ENCODE assay signal across 39 cellular contexts in genomic region chr11:131481317-131481716, GRCh38.
A peak's percentile ranks its signal among the peaks of the same experiment; 100 is the strongest.
DNase-seq lines count a peak whose midpoint lies in the region; ATAC-seq and TF ChIP-seq lines count a peak whose summit lies in the region.
"Had no signal": no experiment of that assay in that cellular context is flagged by ENCODE, and none has a peak within 500 bp of the region (broad histone marks: within the 10 kb centered on the region; RNA-seq: fewer than 3 reads in every experiment).

No MANE protein-coding gene starts in this region.

- H3K36me3 ChIP-seq in right atrium auricular region (no peaks in the 10 kb centered on the region), neuronal stem cell (replicated peaks in 1 of 2; ENCODE audit: control insufficient read depth in 2 of 2, insufficient read depth in 2 of 2, low read length in 2 of 2) (no peaks in the 10 kb centered on the region), upper lobe of right lung (no peaks in the 10 kb centered on the region), GM23338 (ENCODE audit: insufficient read depth) (no peaks in the 10 kb centered on the region)
- H3K36me3 ChIP-seq: heart left ventricle, thoracic aorta, vagina had no signal

- no CpG with 5 or more reads among the region's 2 CpGs for WGBS in neuronal stem cell (ENCODE audit: extremely low coverage in 2 of 2, insufficient read length in 2 of 2, insufficient replicate concordance in 1 of 2), 2 donors

- no peak overlapping the region for H2BK15ac ChIP-seq in neuronal stem cell (ENCODE audit: low read length)

- H3K27ac ChIP-seq in right atrium auricular region = no peak overlapping the region
- H3K27ac ChIP-seq in neuronal stem cell (replicated peaks; ENCODE audit: low read length) = no peak overlapping the region
- no peak overlapping the region for H3K27ac ChIP-seq in upper lobe of right lung
- no peak overlapping the region for H3K27ac ChIP-seq in coronary artery
- no peak overlapping the region for H3K27ac ChIP-seq in GM23338 (ENCODE audit: low read depth)
- H3K27ac ChIP-seq: heart left ventricle, thoracic aorta, vagina had no signal

- peaks cover 6% of the 10 kb centered on the region for H3K27me3 Mint-ChIP-seq in brain
- H3K27me3 Mint-ChIP-seq in mesothelial cell of epicardium (ENCODE audit: low read depth) = peaks cover 20% of the 10 kb centered on the region
- no peaks in the 10 kb centered on the region for H3K27me3 Mint-ChIP-seq in GM23338 (ENCODE audit: insufficient read depth, low read depth, poor library complexity)
- H3K27me3 Mint-ChIP-seq: activated CD4-positive, alpha-beta T cell treated with anti-CD3 and anti-CD28 coated beads, Interleukin-2, amount 10 ng/mL, durations not matched to agents 7 days and 5 days; activated T-cell treated with anti-CD3 and anti-CD28 coated beads, Interleukin-2, amount 50 U/mL, for 24 hours; CD4-positive, CD25-positive, alpha-beta regulatory T cell; central memory CD8-positive, alpha-beta T cell; dendritic cell treated with granulocyte-macrophage colony-stimulating factor and Interleukin-4, amounts not matched to agents 40 ng/mL and 50 ng/mL, for 4 days; stimulated activated naive CD8-positive, alpha-beta T cell treated with anti-CD3 and anti-CD28 coated beads, Interleukin-15, amount 100 ng/mL, for 72 hours had no signal

- no peak overlapping the region for H2BK12ac ChIP-seq in neuronal stem cell (ENCODE audit: low read length)

- TF ChIP-seq CTCF in right atrium auricular region (IDR thresholded peaks at IDR 0.05) (no peak), brain (conservative IDR thresholded peaks at IDR 0.05) (no peak), upper lobe of right lung (IDR thresholded peaks at IDR 0.05) (no peak), mesothelial cell of epicardium (IDR thresholded peaks at IDR 0.05; ENCODE audit: unreplicated experiment) (no peak), coronary artery (IDR thresholded peaks at IDR 0.05) (no peak), GM23338 (conservative IDR thresholded peaks at IDR 0.05; ENCODE audit: low read depth in 2 of 2) (no peak)

- H3K79me2 ChIP-seq in GM23338 (replicated peaks; ENCODE audit: insufficient read depth) = no peaks in the 10 kb centered on the region

- H4K8ac ChIP-seq in neuronal stem cell (ENCODE audit: low read depth, low read length) = no peak overlapping the region

- no peaks in the 10 kb centered on the region for H3K27me3 ChIP-seq in right atrium auricular region
- H3K27me3 ChIP-seq in neuronal stem cell (ENCODE audit: control insufficient read depth in 3 of 3, insufficient read depth in 3 of 3, low read depth in 1 of 3, low read length in 3 of 3) = no peaks in the 10 kb centered on the region
- peaks cover 5% of the 10 kb centered on the region for H3K27me3 ChIP-seq in upper lobe of right lung
- H3K27me3 ChIP-seq in GM23338 (ENCODE audit: insufficient read depth) = no peaks in the 10 kb centered on the region
- H3K27me3 ChIP-seq: vagina had no signal

- H3K4me1 Mint-ChIP-seq in brain = peaks cover 59% of the 10 kb centered on the region
- H3K4me1 Mint-ChIP-seq in mesothelial cell of epicardium = no peaks in the 10 kb centered on the region
- peaks cover 10% of the 10 kb centered on the region for H3K4me1 Mint-ChIP-seq in GM23338
- H3K4me1 Mint-ChIP-seq: activated CD4-positive, alpha-beta T cell treated with anti-CD3 and anti-CD28 coated beads, Interleukin-2, amount 10 ng/mL, durations not matched to agents 7 days and 5 days; activated naive CD8-positive, alpha-beta T cell treated with anti-CD3 and anti-CD28 coated beads for 36 hours; CD4-positive, CD25-positive, alpha-beta regulatory T cell; central memory CD8-positive, alpha-beta T cell; natural killer cell; stimulated activated naive CD8-positive, alpha-beta T cell treated with anti-CD3 and anti-CD28 coated beads, Interleukin-15, amount 100 ng/mL, for 72 hours had no signal

- H3K79me1 ChIP-seq in neuronal stem cell (ENCODE audit: low read depth, low read length) = no peaks in the 10 kb centered on the region

- H3K9me3 Mint-ChIP-seq in brain (no peaks in the 10 kb centered on the region), mesothelial cell of epicardium (no peaks in the 10 kb centered on the region), GM23338 (no peaks in the 10 kb centered on the region)
- H3K9me3 Mint-ChIP-seq: activated CD4-positive, alpha-beta T cell treated with anti-CD3 and anti-CD28 coated beads, Interleukin-2, amount 10 ng/mL, durations not matched to agents 7 days and 5 days; activated naive CD8-positive, alpha-beta T cell treated with anti-CD3 and anti-CD28 coated beads for 36 hours; activated T-cell treated with anti-CD3 and anti-CD28 coated beads, Interleukin-2, amount 50 U/mL, for 24 hours; dendritic cell treated with granulocyte-macrophage colony-stimulating factor and Interleukin-4, amounts not matched to agents 40 ng/mL and 50 ng/mL, for 4 days; HFFc6; WTC11 had no signal

- H3K36me3 Mint-ChIP-seq in brain (no peaks in the 10 kb centered on the region), mesothelial cell of epicardium (no peaks in the 10 kb centered on the region), GM23338 (ENCODE audit: low read depth) (no peaks in the 10 kb centered on the region)
- H3K36me3 Mint-ChIP-seq: activated naive CD8-positive, alpha-beta T cell treated with anti-CD3 and anti-CD28 coated beads for 36 hours; CD4-positive, CD25-positive, alpha-beta regulatory T cell; natural killer cell; WTC11 had no signal

- H3K4me1 ChIP-seq in right atrium auricular region (no peaks in the 10 kb centered on the region), neuronal stem cell (ENCODE audit: control insufficient read depth in 2 of 2, insufficient read depth in 1 of 2, low read depth in 1 of 2, low read length in 2 of 2) (peaks cover 0 to 19% of the 10 kb centered on the region in 2 donors), upper lobe of right lung (no peaks in the 10 kb centered on the region), GM23338 (ENCODE audit: insufficient read depth) (no peaks in the 10 kb centered on the region)
- H3K4me1 ChIP-seq: heart left ventricle, vagina had no signal

- peak overlapping the region; percentile 35 for H3K18ac ChIP-seq in neuronal stem cell (ENCODE audit: low read length)

- no peak overlapping the region for H3K4me3 Mint-ChIP-seq in brain
- H3K4me3 Mint-ChIP-seq in mesothelial cell of epicardium = no peak overlapping the region
- no peak overlapping the region for H3K4me3 Mint-ChIP-seq in GM23338
- H3K4me3 Mint-ChIP-seq: activated CD4-positive, alpha-beta T cell treated with anti-CD3 and anti-CD28 coated beads, Interleukin-2, amount 10 ng/mL, durations not matched to agents 7 days and 5 days; activated naive CD8-positive, alpha-beta T cell treated with anti-CD3 and anti-CD28 coated beads for 36 hours; activated T-cell treated with anti-CD3 and anti-CD28 coated beads, Interleukin-2, amount 50 U/mL, for 24 hours; CD4-positive, CD25-positive, alpha-beta regulatory T cell; central memory CD8-positive, alpha-beta T cell; dendritic cell treated with granulocyte-macrophage colony-stimulating factor and Interleukin-4, amounts not matched to agents 40 ng/mL and 50 ng/mL, for 4 days; HFFc6; natural killer cell; stimulated activated naive CD8-positive, alpha-beta T cell treated with anti-CD3 and anti-CD28 coated beads, Interleukin-15, amount 100 ng/mL, for 72 hours; WTC11 had no signal

- 0 out of 2 replicates have a peak, but pooled peaks cover 3% of the 10 kb centered on the region for H3K9me2 ChIP-seq in GM23338 (ENCODE audit: insufficient read depth)

- H3K14ac ChIP-seq in neuronal stem cell (ENCODE audit: low read length) = no peak overlapping the region

- H2AFZ ChIP-seq in neuronal stem cell (ENCODE audit: low read length) = no peak overlapping the region
- H2AFZ ChIP-seq in GM23338 = no peak overlapping the region

- no peaks in the 10 kb centered on the region for H3F3A ChIP-seq in GM23338 (replicated peaks; ENCODE audit: low read depth)

- H2BK5ac ChIP-seq in neuronal stem cell (ENCODE audit: low read length) = no peak overlapping the region

- intact Hi-C loops in Right ventricle myocardium inferior (cut with DNase I) (no loop called here), upper lobe of right lung (cut with DNase I) (no loop called here)

- DNase-seq in Right ventricle myocardium inferior (ENCODE audit: missing footprints) (no peak), right atrium auricular region (ENCODE audit: low spot score) (no peak), neuronal stem cell (ENCODE audit: low spot score) (no peak), upper lobe of right lung (no peak), mesothelial cell of epicardium (ENCODE audit: low spot score in 2 of 2, unreplicated experiment in 2 of 2) (no peak), coronary artery (ENCODE audit: low spot score) (no peak), GM23338 (ENCODE audit: low spot score) (no peak)
- DNase-seq: activated CD4-positive, alpha-beta T cell treated with anti-CD3 and anti-CD28 coated beads, Interleukin-2, amount 10 ng/mL, durations not matched to agents 7 days and 5 days; activated effector memory CD4-positive, alpha-beta T cell treated with anti-CD3 and anti-CD28 coated beads, Interleukin-2, amount 50 U/mL, for 16 hours; activated naive CD8-positive, alpha-beta T cell treated with anti-CD3 and anti-CD28 coated beads for 36 hours; activated T-cell treated with anti-CD3 and anti-CD28 coated beads, Interleukin-2, amount 50 U/mL, for 24 hours; AML-193; aorta; CD4-positive, CD25-positive, alpha-beta regulatory T cell; DND-41; erythroblast; GF-D8; GOT3; heart left ventricle; HFFc6; kidney; natural killer cell; NCI-H1417 treated with DMSO at 0.1 percent for 48 hours; NCI-H2081; NCI-H226; NCI-H748 treated with DMSO at 0.1 percent for 48 hours; retina; stimulated activated CD4-positive, alpha-beta T cell treated with anti-CD3 and anti-CD28 coated beads, Interleukin-12 subunit alpha, Interleukin-12 subunit beta, amount 100 ng/mL, for 4 hours; stimulated activated CD4-positive, alpha-beta T cell treated with anti-CD3 and anti-CD28 coated beads, Interleukin-2, amount 100 ng/mL, for 48 hours; stimulated activated naive CD8-positive, alpha-beta T cell treated with anti-CD3 and anti-CD28 coated beads, Interleukin-15, amount 100 ng/mL, for 72 hours; T-helper 1 cell had no signal

- no peak overlapping the region for H3K4me2 ChIP-seq in neuronal stem cell (ENCODE audit: insufficient read depth, low read length, poor library complexity, severe bottlenecking)
- no peak overlapping the region for H3K4me2 ChIP-seq in GM23338

- no peak overlapping the region for H3K4ac ChIP-seq in neuronal stem cell (ENCODE audit: low read length)

- H2AK5ac ChIP-seq in neuronal stem cell (ENCODE audit: low read depth, low read length) = no peak overlapping the region

- ATAC-seq in Right ventricle myocardium inferior = peak; percentile 44
- ATAC-seq in upper lobe of right lung = peak; percentile 33
- no peak for ATAC-seq in GM23338
- ATAC-seq: K562; natural killer cell; stimulated activated naive CD8-positive, alpha-beta T cell treated with anti-CD3 and anti-CD28 coated beads, Interleukin-15, amount 100 ng/mL, for 72 hours; WTC11 had no signal

- no peak overlapping the region for H3K4me3 ChIP-seq in right atrium auricular region
- no peak overlapping the region for H3K4me3 ChIP-seq in neuronal stem cell (ENCODE audit: low read length in 2 of 2)
- no peak overlapping the region for H3K4me3 ChIP-seq in upper lobe of right lung
- no peak overlapping the region for H3K4me3 ChIP-seq in coronary artery
- no peak overlapping the region for H3K4me3 ChIP-seq in GM23338
- H3K4me3 ChIP-seq: heart left ventricle, K562, lung, thoracic aorta, vagina had no signal

- H4K91ac ChIP-seq in neuronal stem cell (ENCODE audit: low read depth, low read length, poor library complexity) = no peak overlapping the region

- no peak overlapping the region for H2BK120ac ChIP-seq in neuronal stem cell (ENCODE audit: low read depth, low read length)

- 0 out of 2 replicates have a peak, but pooled peaks cover 5% of the 10 kb centered on the region for H4K20me1 ChIP-seq in GM23338 (replicated peaks; ENCODE audit: insufficient read depth)

- H3K9me3 ChIP-seq in right atrium auricular region (no peaks in the 10 kb centered on the region), neuronal stem cell (replicated peaks in 1 of 2; ENCODE audit: control insufficient read depth in 2 of 2, insufficient read depth in 1 of 2, low read depth in 1 of 2, low read length in 2 of 2) (no peaks in the 10 kb centered on the region), upper lobe of right lung (no peaks in the 10 kb centered on the region)
- H3K9me3 ChIP-seq: heart left ventricle, thoracic aorta, vagina had no signal

- H3K9ac ChIP-seq in neuronal stem cell (ENCODE audit: low read depth, low read length, poor library complexity) = no peak overlapping the region

- peak overlapping the region in 3 of 5 experiments; percentile 13 to 52 (median 36) for H3K27ac Mint-ChIP-seq in brain
- H3K27ac Mint-ChIP-seq in mesothelial cell of epicardium = no peak overlapping the region
- no peak overlapping the region for H3K27ac Mint-ChIP-seq in GM23338
- H3K27ac Mint-ChIP-seq: activated CD4-positive, alpha-beta T cell treated with anti-CD3 and anti-CD28 coated beads, Interleukin-2, amount 10 ng/mL, durations not matched to agents 7 days and 5 days; activated naive CD8-positive, alpha-beta T cell treated with anti-CD3 and anti-CD28 coated beads for 36 hours; activated T-cell treated with anti-CD3 and anti-CD28 coated beads, Interleukin-2, amount 50 U/mL, for 24 hours; CD4-positive, CD25-positive, alpha-beta regulatory T cell; dendritic cell treated with granulocyte-macrophage colony-stimulating factor and Interleukin-4, amounts not matched to agents 40 ng/mL and 50 ng/mL, for 4 days; HFFc6; natural killer cell; stimulated activated naive CD8-positive, alpha-beta T cell treated with anti-CD3 and anti-CD28 coated beads, Interleukin-15, amount 100 ng/mL, for 72 hours; WTC11 had no signal

- H3K23ac ChIP-seq in neuronal stem cell (ENCODE audit: low read depth, low read length, poor library complexity) = no peak overlapping the region

Comparison
In these comparisons a context has a peak if more than half of its experiments do, and no peak if none do; other contexts are left out.
1. H3K27ac Mint-ChIP-seq: peak in brain (3 of 5); none in mesothelial cell of epicardium (single experiment) and GM23338 (single experiment).